Comparison of ENCODE assay signal across 16 cellular contexts in genomic region chr19:441213-441823, GRCh38. TPM values are rescaled to one million over a fixed set of nuclear protein-coding genes. Genes with fewer than 3 reads are reported as not detected.
"Had no signal": no experiment of that assay in that cellular context is flagged by ENCODE, and none has a peak within 500 bp of the region (broad histone marks: within the 10 kb centered on the region; RNA-seq: fewer than 3 reads in every experiment).

No MANE protein-coding gene starts in this region.

- H3K4me3 Mint-ChIP-seq: effector memory CD8-positive, alpha-beta T cell; nephron progenitor cell; stimulated activated memory B cell treated with anti-CD40 and anti-IgM and Interleukin-4, amounts not matched to agents 10 μg/mL and 1 μg/mL and 100 μg/mL, for 72 hours; T-helper 17 cell had no signal

- H3K4me1 ChIP-seq: gastrocnemius medialis, tibial artery, vagina had no signal

- H3K27ac ChIP-seq: brain microvascular endothelial cell, epithelial cell of prostate, gastrocnemius medialis, left lung, tibial artery, vagina had no signal

- H3K9me3 ChIP-seq: gastrocnemius medialis, left lung, tibial artery, vagina had no signal

- H3K4me1 Mint-ChIP-seq: T-helper 17 cell had no signal

- H3K27ac Mint-ChIP-seq: effector memory CD8-positive, alpha-beta T cell; nephron progenitor cell; stimulated activated memory B cell treated with anti-CD40 and anti-IgM and Interleukin-4, amounts not matched to agents 10 μg/mL and 1 μg/mL and 100 μg/mL, for 72 hours; T-helper 17 cell had no signal

- DNase-seq: activated CD4-positive, CD25-positive, alpha-beta regulatory T cell treated with anti-CD3 and anti-CD28 coated beads, Interleukin-2, amount 50 U/mL, for 72 hours; activated naive CD4-positive, alpha-beta T cell treated with Interleukin-2 at 50 U/mL for 16 hours; brain microvascular endothelial cell; cerebellar nuclear complex; effector memory CD8-positive, alpha-beta T cell; gastrocnemius medialis; islet precursor cell; mesenchymal stem cell; nephron progenitor cell; T-helper 17 cell; tibial artery had no signal

- H3K4me3 ChIP-seq: gastrocnemius medialis, left lung, tibial artery, vagina had no signal

- H3K27me3 ChIP-seq: brain microvascular endothelial cell, vagina had no signal

- H3K36me3 ChIP-seq: brain microvascular endothelial cell, gastrocnemius medialis, left lung, tibial artery, vagina had no signal

RNA-seq across cellular contexts. Expression of gene SHC2, which starts 19.5 kb away (rescaled TPM):
- total RNA-seq: activated CD8-positive, alpha-beta memory T cell treated with anti-CD3 and anti-CD28 coated beads for 36 hours; T-helper 17 cell had no signal

RNA-seq across cellular contexts. Expression of gene C2CD4C, which starts 32.4 kb away (rescaled TPM):
- total RNA-seq: activated CD8-positive, alpha-beta memory T cell treated with anti-CD3 and anti-CD28 coated beads for 36 hours; T-helper 17 cell had no signal
